ENCODE assay signal across 1 cellular context in genomic region chr1:96748078-96748477, GRCh38.
TF ChIP-seq lines count a peak whose summit lies in the region.

No MANE protein-coding gene starts in this region.

TF ChIP-seq in WTC11, 78 proteins besides CTCF, POLR2A, EP300 and RAD21 (continued from another document):
- TF ChIP-seq ZNF425 (CRISPR knock-in tag; conservative IDR thresholded peaks at IDR 0.05) (no peak), KAT7 (CRISPR knock-in tag; IDR thresholded peaks at IDR 0.05; ENCODE audit: borderline replicate concordance) (no peak), NFATC4 (CRISPR knock-in tag; IDR thresholded peaks at IDR 0.05) (no peak), ZMAT4 (CRISPR knock-in tag; IDR thresholded peaks at IDR 0.05) (no peak), IRF1 (CRISPR knock-in tag; IDR thresholded peaks at IDR 0.05) (no peak), FOXP1 (CRISPR knock-in tag; IDR thresholded peaks at IDR 0.05; ENCODE audit: borderline replicate concordance) (no peak), SP1 (CRISPR knock-in tag; conservative IDR thresholded peaks at IDR 0.05) (no peak), EMX1 (CRISPR knock-in tag; IDR thresholded peaks at IDR 0.05) (no peak)
TF ChIP-seq in WTC11: peak in this region for 0.
